ENCODE assay signal across 8 cellular contexts in genomic region chr16:1610071-1610840, GRCh38. TPM values are rescaled to one million over a fixed set of nuclear protein-coding genes. Genes with fewer than 3 reads are reported as not detected.
DNase-seq lines count a peak whose midpoint lies in the region; ATAC-seq and TF ChIP-seq lines count a peak whose summit lies in the region.

No MANE protein-coding gene starts in this region.

- peaks cover 24% of the 10 kb centered on the region for H3K4me1 ChIP-seq in DOHH2 (ENCODE audit: control insufficient read depth, low read length)
- H3K4me1 ChIP-seq in right atrium auricular region: peaks cover 0 to 42% of the 10 kb centered on the region in 2 donors
- H3K4me1 ChIP-seq in upper lobe of right lung: peaks cover 25% of the 10 kb centered on the region

- peaks cover 11% of the 10 kb centered on the region for H3F3A ChIP-seq in DOHH2 (ENCODE audit: control insufficient read depth, insufficient read depth)

- H3K27ac ChIP-seq in DOHH2 (ENCODE audit: low read depth, low read length): peak overlapping the region; percentile 71
- H3K27ac ChIP-seq in right atrium auricular region: peak overlapping the region; percentile 70 to 78
- peak overlapping the region; percentile 86 for H3K27ac ChIP-seq in upper lobe of right lung

- peak overlapping the region; percentile 93 for H3K27ac Mint-ChIP-seq in progenitor cell of endocrine pancreas

- H3K36me3 ChIP-seq in DOHH2 (ENCODE audit: control insufficient read depth, low read length) (peaks cover 9% of the 10 kb centered on the region), right atrium auricular region (no peaks in the 10 kb centered on the region), upper lobe of right lung (peaks cover 18% of the 10 kb centered on the region)

- H3K9me3 ChIP-seq in DOHH2 (ENCODE audit: control insufficient read depth, insufficient read depth, low read length) (no peaks in the 10 kb centered on the region), right atrium auricular region (no peaks in the 10 kb centered on the region), upper lobe of right lung (no peaks in the 10 kb centered on the region)

- H3K27me3 ChIP-seq in DOHH2 (ENCODE audit: control insufficient read depth, low read length) (no peaks in the 10 kb centered on the region), right atrium auricular region (no peaks in the 10 kb centered on the region), upper lobe of right lung (no peaks in the 10 kb centered on the region)

- H3K9me3 Mint-ChIP-seq in progenitor cell of endocrine pancreas (ENCODE audit: low read depth): no peaks in the 10 kb centered on the region

- H4K20me1 ChIP-seq in DOHH2 (ENCODE audit: control insufficient read depth, insufficient read depth, low read depth, low read length): no peaks in the 10 kb centered on the region

- peak; percentile 78 for ATAC-seq in upper lobe of right lung

- H3K4me3 ChIP-seq in DOHH2 (ENCODE audit: low read length) (peak overlapping the region; percentile 78), HFF-Myc (replicated peaks; ENCODE audit: low read depth, low read length) (peak overlapping the region; percentile 75), right atrium auricular region (peak overlapping the region; percentile 64 to 79), upper lobe of right lung (peak overlapping the region; percentile 77)

- H3K27me3 Mint-ChIP-seq in progenitor cell of endocrine pancreas: no peaks in the 10 kb centered on the region

- intact Hi-C loops in upper lobe of right lung (cut with DNase I): no loop called here

- H3K4me3 Mint-ChIP-seq in progenitor cell of endocrine pancreas (ENCODE audit: low read depth): peak overlapping the region; percentile 84

- H3K9me2 ChIP-seq in DOHH2 (replicated peaks; ENCODE audit: control insufficient read depth, low read length): no peaks in the 10 kb centered on the region

- H3K4me2 ChIP-seq in DOHH2 (ENCODE audit: low read length): peak overlapping the region; percentile 79

- H3K36me3 Mint-ChIP-seq in progenitor cell of endocrine pancreas (ENCODE audit: insufficient read depth): peaks cover 7% of the 10 kb centered on the region

- DNase-seq in HFF-Myc (ENCODE audit: extremely low read depth, low read depth) (peak; percentile 49), NCI-H1436 (lab: John Stamatoyannopoulos, UW) (peak; percentile 86), T-helper 22 cell (ENCODE audit: low read depth) (peak; percentile 76), anterior cingulate cortex (lab: John Stamatoyannopoulos, UW) (peak in 56 of 58 donors; percentile 32 to 86 (median 70)), right atrium auricular region (ENCODE audit: low spot score) (peak; percentile 90), progenitor cell of endocrine pancreas (ENCODE audit: low spot score, unreplicated experiment) (peak; percentile 95), upper lobe of right lung (peak; percentile 94)

- no peak for TF ChIP-seq CTCF in DOHH2 (IDR thresholded peaks at IDR 0.05; ENCODE audit: low read depth, low read length, poor library complexity, severe bottlenecking)
- TF ChIP-seq CTCF in HFF-Myc (IDR thresholded peaks at IDR 0.05; ENCODE audit: low read depth, low read length, missing control alignments): no peak
- no peak for TF ChIP-seq CTCF in right atrium auricular region (IDR thresholded peaks at IDR 0.05)
- no peak for TF ChIP-seq CTCF in progenitor cell of endocrine pancreas (IDR thresholded peaks at IDR 0.05; ENCODE audit: unreplicated experiment)
- TF ChIP-seq CTCF in upper lobe of right lung (IDR thresholded peaks at IDR 0.05): no peak

- peaks cover 26% of the 10 kb centered on the region for H3K79me2 ChIP-seq in DOHH2 (ENCODE audit: control insufficient read depth, low read length)

- peaks cover 20% of the 10 kb centered on the region for H3K4me1 Mint-ChIP-seq in progenitor cell of endocrine pancreas (ENCODE audit: low read depth)

RNA-seq across cellular contexts. Expression of gene IFT140, which starts 1.6 kb away (rescaled TPM):
- total RNA-seq in right atrium auricular region (10 to 100 TPM in 1 of 2 donors, 1 to 10 TPM in 1; 6.4 to 13.0 TPM), progenitor cell of endocrine pancreas (75.2 and 85.3 TPM in 2 replicates), upper lobe of right lung (38.4 TPM)

RNA-seq across cellular contexts. Expression of gene CRAMP1, which starts 1.9 kb away (rescaled TPM):
- total RNA-seq in right atrium auricular region: 1 to 10 TPM; 7.7 to 9.7 TPM
- total RNA-seq in progenitor cell of endocrine pancreas: 58.3 and 61.3 TPM in 2 replicates
- total RNA-seq in upper lobe of right lung: 21.4 TPM

Comparison
In these comparisons a context has a peak if more than half of its experiments do, and no peak if none do; other contexts are left out.
1. Peak in every context shown above with its lines: DNase-seq, ATAC-seq, H3K4me3 ChIP-seq and H3K27ac ChIP-seq.